Comparison of ENCODE assay signal across 8 cellular contexts in genomic region chr1:214261206-214262123, GRCh38. TPM values are rescaled to one million over a fixed set of nuclear protein-coding genes. Genes with fewer than 3 reads are reported as not detected.
DNase-seq lines count a peak whose midpoint lies in the region; TF ChIP-seq lines count a peak whose summit lies in the region.

No MANE protein-coding gene starts in this region.

- no peak for TF ChIP-seq EP300 in ovary (IDR thresholded peaks at IDR 0.05)
- no peak for TF ChIP-seq EP300 in tibial nerve (IDR thresholded peaks at IDR 0.05)

- CTCF ChIA-PET in RWPE1 (lab: Yijun Ruan, JAX), result interaction anchor here (0.6 to 4.3 kb wide), 32 partner anchors 9 to 1831 kb away, joined by 3 to 70 read pairs (median 4); no protein-coding TSS in a partner anchor

- no peaks in the 10 kb centered on the region for H3K9me3 ChIP-seq in ovary
- no peaks in the 10 kb centered on the region for H3K9me3 ChIP-seq in tibial nerve

- TF ChIP-seq POLR2A in ovary (IDR thresholded peaks at IDR 0.05) (no peak), tibial nerve (IDR thresholded peaks at IDR 0.05) (no peak)

- H3K27me3 ChIP-seq in H7 (ENCODE audit: control insufficient read depth, insufficient read depth, low read length) (no peaks in the 10 kb centered on the region), ovary (no peaks in the 10 kb centered on the region), tibial nerve (peaks cover 0 to 59% of the 10 kb centered on the region in 2 donors)

- POLR2A ChIA-PET in RWPE1 (lab: Yijun Ruan, JAX; ENCODE audit: low non-redundant PET), result no interaction called here

- H3K27ac ChIP-seq in RWPE1 (no peak overlapping the region), ovary (no peak overlapping the region), tibial nerve (no peak overlapping the region)

- no peak overlapping the region for H3K4me3 ChIP-seq in H7 (ENCODE audit: insufficient read depth, low read depth, low read length)
- H3K4me3 ChIP-seq in ovary, result no peak overlapping the region
- H3K4me3 ChIP-seq in tibial nerve, result no peak overlapping the region

- no peaks in the 10 kb centered on the region for H3K36me3 ChIP-seq in H7 (replicated peaks; ENCODE audit: control insufficient read depth, insufficient read depth, low read length)
- H3K36me3 ChIP-seq in ovary, result no peaks in the 10 kb centered on the region
- no peaks in the 10 kb centered on the region for H3K36me3 ChIP-seq in tibial nerve

- peak; percentile 59 for DNase-seq in GDM1 (lab: John Stamatoyannopoulos, UW)
- peak; percentile 54 for DNase-seq in H7
- DNase-seq in M059J (ENCODE audit: low read depth), result peak; percentile 75
- DNase-seq in RWPE1 (ENCODE audit: low spot score), result peak; percentile 68
- peak; percentile 68 for DNase-seq in activated effector memory CD4-positive, alpha-beta T cell treated with Interleukin-2 at 50 U/mL for 16 hours
- DNase-seq in foreskin melanocyte, result peak; percentile 58
- DNase-seq in ovary, result peak; percentile 69 to 83 (median 83)
- peak; percentile 68 to 83 for DNase-seq in tibial nerve (ENCODE audit: low spot score in 2 of 2)

- 9 to 11% (median 11%) methylated on average over 15 of the region's 15 CpGs for WGBS in ovary, 3 donors
- WGBS in tibial nerve, 2 donors, result 11% methylated on average over 15 of the region's 15 CpGs

- intact Hi-C loops in ovary (cut with DNase I), result loop anchor here (2.0 to 10.0 kb wide), 3 partner anchors 66 to 323 kb away; no protein-coding TSS in a partner anchor

- H3K4me1 ChIP-seq in ovary (ENCODE audit: insufficient read depth), result no peaks in the 10 kb centered on the region
- no peaks in the 10 kb centered on the region for H3K4me1 ChIP-seq in tibial nerve

- peak; percentile 97 for TF ChIP-seq CTCF in RWPE1 (conservative IDR thresholded peaks at IDR 0.05; ENCODE audit: low read depth)
- TF ChIP-seq CTCF in ovary (IDR thresholded peaks at IDR 0.05), result peak; percentile 65 to 87 (median 79)
- peak; percentile 81 to 90 (median 86) for TF ChIP-seq CTCF in tibial nerve (IDR thresholded peaks at IDR 0.05)

RNA-seq across cellular contexts. Expression of gene SMYD2, which starts 19.5 kb away (rescaled TPM):
- total RNA-seq in H7 (2014; rRNA removed; shearing (Covaris generic)), result 24.5 and 26.4 TPM in 2 replicates
- total RNA-seq in M059J (2014; rRNA removed; shearing (Covaris generic)), result 70.9 and 78.8 TPM in 2 replicates
- total RNA-seq in ovary (10 to 100 TPM; 15.0 to 29.8 (median 17.2) TPM), tibial nerve (10 to 100 TPM; 10.5 to 23.7 (median 15.0) TPM)
- polyA plus RNA-seq in ovary, result 10 to 100 TPM; 14.6 to 50.3 TPM
